In genomic region chr15:41417418-41417811, GRCh38 we compare ENCODE assay signal across 8 cellular contexts. TPM values are rescaled to one million over a fixed set of nuclear protein-coding genes. Genes with fewer than 3 reads are reported as not detected.
A peak's percentile ranks its signal among the peaks of the same experiment; 100 is the strongest.
DNase-seq lines count a peak whose midpoint lies in the region; ATAC-seq and TF ChIP-seq lines count a peak whose summit lies in the region.

No MANE protein-coding gene starts in this region.

- TF ChIP-seq CTCF in GM06990 (IDR thresholded peaks at IDR 0.05; ENCODE audit: insufficient read depth, low read length, poor library complexity, severe bottlenecking) (no peak), hepatocyte (IDR thresholded peaks at IDR 0.05; ENCODE audit: poor library complexity) (no peak)

- peak overlapping the region; percentile 86 for H3K27ac Mint-ChIP-seq in activated naive CD8-positive, alpha-beta T cell

- peak; percentile 51 for ATAC-seq in GM21717 (IDR thresholded peaks at IDR 0.05; ENCODE audit: unreplicated experiment)

- no peaks in the 10 kb centered on the region for H3K27me3 Mint-ChIP-seq in activated naive CD8-positive, alpha-beta T cell

- H3K4me1 ChIP-seq in hepatocyte (ENCODE audit: insufficient read depth) (peaks cover 25% of the 10 kb centered on the region), skeletal muscle satellite cell (ENCODE audit: control insufficient read depth, insufficient read depth, low read length) (peaks cover 10% of the 10 kb centered on the region)

- 2% methylated on average over 26 of the region's 32 CpGs for WGBS in hepatocyte (ENCODE audit: low lambda C conversion rate, missing lambda C conversion rate)

- no peaks in the 10 kb centered on the region for H3K9me3 ChIP-seq in hepatocyte (ENCODE audit: low read depth)
- no peaks in the 10 kb centered on the region for H3K9me3 ChIP-seq in skeletal muscle satellite cell (replicated peaks; ENCODE audit: low read length)

- peaks cover 2% of the 10 kb centered on the region for H3K36me3 Mint-ChIP-seq in activated naive CD8-positive, alpha-beta T cell

- H3K4me3 Mint-ChIP-seq in activated naive CD8-positive, alpha-beta T cell = peak overlapping the region; percentile 96

- H3K27me3 ChIP-seq in GM06990 (replicated peaks; ENCODE audit: control insufficient read depth, insufficient read depth, low read length) = no peaks in the 10 kb centered on the region
- H3K27me3 ChIP-seq in hepatocyte = no peaks in the 10 kb centered on the region
- no peaks in the 10 kb centered on the region for H3K27me3 ChIP-seq in skeletal muscle satellite cell (ENCODE audit: control insufficient read depth, insufficient read depth, low read length)

- H3K9me2 ChIP-seq in hepatocyte (replicated peaks; ENCODE audit: insufficient read depth) = no peaks in the 10 kb centered on the region

- DNase-seq in GM06990 (ENCODE audit: extremely low read depth, insufficient read length) (no peak), HuH-7 (ENCODE audit: low spot score) (peak; percentile 28), hepatocyte (ENCODE audit: low spot score) (peak; percentile 65), NCI-H1048 (lab: John Stamatoyannopoulos, UW) (no peak)
- DNase-seq in activated CD4-positive, CD25-positive, alpha-beta regulatory T cell treated with anti-CD3 and anti-CD28 coated beads, Interleukin-2, amount 50 U/mL, for 72 hours = no peak

- peaks cover 48% of the 10 kb centered on the region for H3K4me1 Mint-ChIP-seq in activated naive CD8-positive, alpha-beta T cell (ENCODE audit: low read depth)

- H3K79me2 ChIP-seq in hepatocyte = peaks cover 70% of the 10 kb centered on the region

- H3K4me2 ChIP-seq in hepatocyte (peak overlapping the region; percentile 88), skeletal muscle satellite cell (ENCODE audit: low read length) (peak overlapping the region; percentile 94)

- peak overlapping the region; percentile 92 for H3K9ac ChIP-seq in skeletal muscle satellite cell (ENCODE audit: low read depth, low read length)

- peaks cover 40% of the 10 kb centered on the region for H4K20me1 ChIP-seq in hepatocyte (ENCODE audit: insufficient read depth, poor library complexity, severe bottlenecking)

- peak overlapping the region; percentile 95 for H3K4me3 ChIP-seq in GM06990 (replicated peaks; ENCODE audit: low read depth, low read length)
- H3K4me3 ChIP-seq in hepatocyte = peak overlapping the region; percentile 95
- H3K4me3 ChIP-seq in skeletal muscle satellite cell (ENCODE audit: low read length) = peak overlapping the region; percentile 86

- peak overlapping the region; percentile 75 for H2AFZ ChIP-seq in hepatocyte

- H3K36me3 ChIP-seq in GM06990 (ENCODE audit: control insufficient read depth, insufficient read depth, low read length) (no peaks in the 10 kb centered on the region), hepatocyte (replicated peaks; ENCODE audit: insufficient read depth, low read depth) (no peaks in the 10 kb centered on the region), skeletal muscle satellite cell (ENCODE audit: insufficient read depth, low read length) (no peaks in the 10 kb centered on the region)

- no peaks in the 10 kb centered on the region for H3K9me3 Mint-ChIP-seq in activated naive CD8-positive, alpha-beta T cell (ENCODE audit: low read depth)

- H3K27ac ChIP-seq in hepatocyte = peak overlapping the region; percentile 90

RNA-seq across cellular contexts. Expression of gene RTF1, which starts 0.5 kb away (rescaled TPM):
- total RNA-seq in hepatocyte = 30.7 and 34.1 TPM in 2 replicates
- 73.4 and 91.1 TPM in 2 replicates for polyA plus RNA-seq in hepatocyte
- total RNA-seq in skeletal muscle satellite cell (2012; rRNA removed) = 25.8 and 27.4 TPM in 2 replicates

RNA-seq across cellular contexts. Expression of gene NDUFAF1, which starts 15.1 kb away (rescaled TPM):
- 22.9 and 29.1 TPM in 2 replicates for total RNA-seq in hepatocyte
- 30.1 and 34.1 TPM in 2 replicates for polyA plus RNA-seq in hepatocyte
- 29.1 and 39.3 TPM in 2 replicates for total RNA-seq in skeletal muscle satellite cell (2012; rRNA removed)

Comparison
In these comparisons a context has a peak if more than half of its experiments do, and no peak if none do; other contexts are left out.
1. DNase-seq: peak in HuH-7 (single experiment) and hepatocyte (single experiment); none in GM06990 (single experiment), NCI-H1048 (single experiment) and activated CD4-positive, CD25-positive, alpha-beta regulatory T cell treated with anti-CD3 and anti-CD28 coated beads, Interleukin-2, amount 50 U/mL, for 72 hours (single experiment).
2. Peak in every context shown above with its lines, with median percentiles within 50 percentile points of each other: H3K4me3 ChIP-seq.